8 cellular contexts compared by ENCODE assay signal in genomic region chr11:66568124-66568916, GRCh38. TPM values are rescaled to one million over a fixed set of nuclear protein-coding genes. Genes with fewer than 3 reads are reported as not detected.
DNase-seq lines count a peak whose midpoint lies in the region; ATAC-seq and FAIRE-seq lines count a peak whose summit lies in the region.

Gene CTSF, minus strand, starts transcription at chr11:66568606. Its CDS starts 120 bp downstream, at chr11:66568486.

- no peaks in the 10 kb centered on the region for H3K9me3 Mint-ChIP-seq in T-cell

- H3K27ac Mint-ChIP-seq in T-cell = peak within 1 kb of the TSS; percentile 82

- peaks cover 18% of the 10 kb centered on the region for H3K4me1 ChIP-seq in adipocyte (ENCODE audit: control insufficient read depth, insufficient read depth, low read length)

- FAIRE-seq in urothelium cell line (lab: Jason Lieb, UNC) = no peak

- CTCF ChIA-PET in T-cell (lab: Charles Lee) = interaction anchor here in 1 of 2 donors (1.0 to 1.4 kb wide), 3 partner anchors 22 to 110 kb away, joined by 3 to 7 read pairs (median 4); partner anchors contain the start of genes ACTN3, CCDC87, CCS and RBM4B

- intact Hi-C loops in Right ventricle myocardium superior (cut with DNase I) = no loop called here

- peak within 1 kb of the TSS; percentile 38 for H3K4me3 ChIP-seq in MG63
- H3K4me3 ChIP-seq in adipocyte (ENCODE audit: low read length) = peak within 1 kb of the TSS; percentile 81

- H3K36me3 ChIP-seq in MG63 (no peaks in the 10 kb centered on the region), adipocyte (ENCODE audit: control insufficient read depth, insufficient read depth, low read length, severe bottlenecking) (no peaks in the 10 kb centered on the region)

- peak; percentile 89 to 99 (median 96) for ATAC-seq in T-cell (replicated peaks in 1 of 4)
- ATAC-seq in Right ventricle myocardium superior (ENCODE audit: poor library complexity) = peak; percentile 99
- no peak for ATAC-seq in GM21576 (IDR thresholded peaks at IDR 0.05; ENCODE audit: unreplicated experiment)

- no peaks in the 10 kb centered on the region for H3K27me3 ChIP-seq in MG63
- no peaks in the 10 kb centered on the region for H3K27me3 ChIP-seq in adipocyte (replicated peaks; ENCODE audit: control insufficient read depth, insufficient read depth, low read length)

- DNase-seq in EH (ENCODE audit: low read depth) = peak; percentile 79
- peak; percentile 75 for DNase-seq in MG63
- DNase-seq in T-cell = peak; percentile 22 to 81 (median 59)
- DNase-seq in adipocyte (ENCODE audit: low read depth) = peak; percentile 93
- peak; percentile 94 for DNase-seq in Right ventricle myocardium superior
- peak; percentile 90 for DNase-seq in putamen (ENCODE audit: low spot score)
- DNase-seq in urothelium cell line (ENCODE audit: low spot score) = peak; percentile 83

- peak within 1 kb of the TSS; percentile 74 to 80 (median 77) for H3K4me3 Mint-ChIP-seq in T-cell

- H3K36me3 Mint-ChIP-seq in T-cell = peaks cover 4% of the 10 kb centered on the region

- H3K9me3 ChIP-seq in MG63 = no peaks in the 10 kb centered on the region
- no peaks in the 10 kb centered on the region for H3K9me3 ChIP-seq in adipocyte (ENCODE audit: control insufficient read depth, low read length)

- POLR2A ChIA-PET in T-cell (lab: Charles Lee) = interaction anchor here in 1 of 2 donors (0.5 kb wide), 1 partner anchor 12 kb away, joined by 4 read pairs; no protein-coding TSS in a partner anchor

- peak within 1 kb of the TSS; percentile 80 for H3K9ac ChIP-seq in adipocyte (ENCODE audit: low read length)

- peaks cover 11 to 16% (median 14%) of the 10 kb centered on the region in 3 donors for H3K4me1 Mint-ChIP-seq in T-cell

- H3K27me3 Mint-ChIP-seq in T-cell = peaks cover 3 to 5% of the 10 kb centered on the region in 2 donors

RNA-seq across cellular contexts. Expression of gene CTSF, which starts in this region (rescaled TPM):
- 13.0 and 17.7 TPM in 2 replicates for total RNA-seq in MG63 (2014; rRNA removed; shearing (Covaris generic); ENCODE audit: low replicate concordance)
- total RNA-seq in T-cell (10 to 100 TPM; 18.2 to 39.3 (median 30.4) TPM), Right ventricle myocardium superior (59.3 TPM)
